31 cellular contexts compared by ENCODE assay signal in the genomic region with DNA sequence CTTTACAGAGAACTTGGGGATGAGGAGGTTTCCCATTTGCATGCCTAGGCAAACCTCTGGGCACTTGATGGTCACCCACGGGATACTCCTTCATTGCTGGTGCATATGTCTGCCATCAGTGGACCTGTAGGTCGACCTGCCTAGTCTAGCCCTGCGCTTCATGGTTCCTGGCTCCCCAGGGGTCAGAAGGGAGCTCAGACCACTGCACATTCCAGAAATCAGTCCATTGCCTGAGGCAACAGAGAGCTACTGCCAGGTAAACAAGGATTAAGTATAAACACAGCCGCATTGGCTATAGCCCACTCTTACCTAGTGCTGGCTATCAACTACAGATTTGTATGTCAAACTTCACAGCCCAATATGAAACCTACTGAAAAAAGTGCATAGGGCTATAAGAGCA.
"Had no signal": no experiment of that assay in that cellular context is flagged by ENCODE, and none has a peak within 500 bp of the region (broad histone marks: within the 10 kb centered on the region; RNA-seq: fewer than 3 reads in every experiment).

No MANE protein-coding gene starts in this region.

- DNase-seq: activated CD4-positive, alpha-beta T cell treated with anti-CD3 and anti-CD28 coated beads for 48 hours; activated CD4-positive, alpha-beta T cell treated with anti-CD3 and anti-CD28 coated beads, Interleukin-2, amount 50 U/mL, for 48 hours; activated CD8-positive, alpha-beta memory T cell treated with anti-CD3 and anti-CD28 coated beads for 24 hours; activated effector memory CD4-positive, alpha-beta T cell treated with Interleukin-2 at 50 U/mL for 16 hours; activated naive CD4-positive, alpha-beta T cell treated with Interleukin-2 at 50 U/mL for 16 hours; aorta; body of pancreas; cerebellar nuclear complex; dorsolateral prefrontal cortex; effector memory CD8-positive, alpha-beta T cell; foreskin fibroblast; heart left ventricle; left ventricle myocardium superior; naive B cell; nephron progenitor cell; pancreas; retina; stimulated activated CD4-positive, alpha-beta T cell treated with anti-CD3 and anti-CD28 coated beads, Interleukin-4, amount 100 ng/mL, for 4 hours; stimulated activated CD8-positive, alpha-beta memory T cell treated with anti-CD3 and anti-CD28 coated beads, Interleukin-4, amount 100 ng/mL, for 48 hours; stimulated activated naive CD8-positive, alpha-beta T cell treated with anti-CD3 and anti-CD28 coated beads, Interleukin-15, amount 100 ng/mL, for 72 hours; substantia nigra; T-helper 9 cell had no signal

- ATAC-seq: activated CD4-positive, CD25-positive, alpha-beta regulatory T cell treated with anti-CD3 and anti-CD28 coated beads, Interleukin-2, amount 50 U/mL, for 24 hours; body of pancreas; effector memory CD8-positive, alpha-beta T cell; heart left ventricle; left ventricle myocardium superior; pancreas; sciatic nerve; stimulated activated memory B cell treated with anti-CD40 and anti-IgM and Interleukin-4, amounts not matched to agents 10 μg/mL and 1 μg/mL and 100 μg/mL, for 72 hours; stimulated activated naive CD8-positive, alpha-beta T cell treated with anti-CD3 and anti-CD28 coated beads, Interleukin-15, amount 100 ng/mL, for 72 hours had no signal

- H3K27me3 ChIP-seq: body of pancreas, cardiac muscle cell, dorsolateral prefrontal cortex, heart left ventricle, pancreas had no signal

- H3K4me3 ChIP-seq: body of pancreas, cardiac muscle cell, coronary artery, dorsolateral prefrontal cortex, heart left ventricle, pancreas, prostate gland, skin epidermis had no signal

- H3K27ac ChIP-seq: body of pancreas, cardiac muscle cell, coronary artery, dorsolateral prefrontal cortex, heart left ventricle, pancreas, prostate gland, VCaP had no signal

- H3K4me1 ChIP-seq: body of pancreas, heart left ventricle, pancreas, prostate gland had no signal

- H3K9me3 ChIP-seq: body of pancreas, pancreas, prostate gland had no signal

- H3K36me3 ChIP-seq: cardiac muscle cell, heart left ventricle, pancreas, prostate gland had no signal

- FAIRE-seq: pancreas, TTC549 had no signal
